ENCODE assay signal across 23 cellular contexts in the genomic region with DNA sequence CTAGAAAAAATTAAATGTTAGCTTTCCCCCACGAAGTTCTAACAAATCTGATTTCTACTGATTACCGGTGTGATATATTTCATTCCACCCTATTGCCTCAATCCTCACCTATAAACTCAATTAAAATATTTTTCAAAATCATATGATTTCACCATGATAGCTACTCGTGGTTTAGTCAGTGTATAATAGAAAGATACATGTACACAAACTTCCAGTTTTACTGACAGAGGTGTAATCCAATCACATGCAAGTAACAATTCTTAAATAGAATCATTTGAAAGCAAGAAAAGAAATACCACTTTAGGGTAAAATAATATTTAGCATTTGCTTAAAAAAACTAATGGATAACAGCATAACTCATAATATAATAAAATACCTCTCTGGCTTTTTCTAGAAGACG. TPM values are rescaled to one million over a fixed set of nuclear protein-coding genes. Genes with fewer than 3 reads are reported as not detected.
DNase-seq lines count a peak whose midpoint lies in the region; ATAC-seq, FAIRE-seq and TF ChIP-seq lines count a peak whose summit lies in the region.
"Had no signal": no experiment of that assay in that cellular context is flagged by ENCODE, and none has a peak within 500 bp of the region (broad histone marks: within the 10 kb centered on the region; RNA-seq: fewer than 3 reads in every experiment).

No MANE protein-coding gene starts in this region.

- H3K36me3 ChIP-seq in right lobe of liver: peaks cover 0 to 3% (median 0%) of the 10 kb centered on the region in 4 donors
- H3K36me3 ChIP-seq in SJCRH30: peaks cover 38% of the 10 kb centered on the region

- TF ChIP-seq CTCF in right lobe of liver (IDR thresholded peaks at IDR 0.05): no peak

- CTCF ChIA-PET in activated CD4-positive, alpha-beta T cell treated with anti-CD3 and anti-CD28 coated beads for 36 hours (lab: Charles Lee): interaction anchor here (0.5 to 1.1 kb wide), 3 partner anchors 11 to 32 kb away, joined by 3 read pairs; no protein-coding TSS in a partner anchor

- ATAC-seq in activated CD4-positive, alpha-beta T cell treated with anti-CD3 and anti-CD28 coated beads for 36 hours: no peak
- peak in 3 of 4 donors; percentile 24 to 51 (median 24) for ATAC-seq in right lobe of liver
- no peak for ATAC-seq in HG02885 (IDR thresholded peaks at IDR 0.05; ENCODE audit: poor library complexity, unreplicated experiment)
- ATAC-seq: A549; CD8-positive, alpha-beta T cell; GM12878 had no signal

- peak overlapping the region; percentile 17 for H3K27ac Mint-ChIP-seq in activated CD4-positive, alpha-beta T cell treated with anti-CD3 and anti-CD28 coated beads for 36 hours
- H3K27ac Mint-ChIP-seq: B cell; CD4-positive, alpha-beta T cell; CD8-positive, alpha-beta T cell had no signal

- no peak overlapping the region for H3K4me3 Mint-ChIP-seq in activated CD4-positive, alpha-beta T cell treated with anti-CD3 and anti-CD28 coated beads for 36 hours
- H3K4me3 Mint-ChIP-seq: B cell; CD4-positive, alpha-beta T cell; CD8-positive, alpha-beta T cell had no signal

- H3K27ac ChIP-seq in right lobe of liver: peak overlapping the region in 1 of 3 donors; percentile 55
- H3K27ac ChIP-seq in SJCRH30: no peak overlapping the region
- H3K27ac ChIP-seq: 22Rv1; A549; BLaER1 treated with 17β-estradiol and CSF1 and Interleukin-3, amounts not matched to agents 10 nM and 100 nM; C4-2B had no signal

- H3K36me3 Mint-ChIP-seq in activated CD4-positive, alpha-beta T cell treated with anti-CD3 and anti-CD28 coated beads for 36 hours (ENCODE audit: low read depth): peaks cover 27% of the 10 kb centered on the region

- H3K4me1 ChIP-seq in right lobe of liver: peaks cover 0 to 19% (median 0%) of the 10 kb centered on the region in 4 donors
- H3K4me1 ChIP-seq in SJCRH30: no peaks in the 10 kb centered on the region
- H3K4me1 ChIP-seq: A549; BLaER1 treated with 17β-estradiol and CSF1 and Interleukin-3, amounts not matched to agents 10 nM and 100 nM; Caco-2 had no signal

- H3K4me3 ChIP-seq in right lobe of liver (peak overlapping the region in 2 of 3 donors; percentile 13 to 26), SJCRH30 (no peak overlapping the region)
- H3K4me3 ChIP-seq: A549; BLaER1 treated with 17β-estradiol and CSF1 and Interleukin-3, amounts not matched to agents 10 nM and 100 nM; GM12878 had no signal

- DNase-seq in activated CD4-positive, alpha-beta T cell treated with anti-CD3 and anti-CD28 coated beads for 36 hours: no peak
- DNase-seq in activated CD4-positive, alpha-beta T cell treated with anti-CD3 and anti-CD28 coated beads, Interleukin-2, amount 50 U/mL, for 4 hours: no peak
- DNase-seq in right lobe of liver: no peak
- no peak for DNase-seq in SJCRH30
- DNase-seq: AML-193; Caco-2; Calu3; CD4-positive, alpha-beta T cell; CD8-positive, alpha-beta T cell; DMS79 treated with DMSO at 0.1 percent for 48 hours; GDM1 had no signal

- H3K4me1 Mint-ChIP-seq in activated CD4-positive, alpha-beta T cell treated with anti-CD3 and anti-CD28 coated beads for 36 hours: no peaks in the 10 kb centered on the region
- H3K4me1 Mint-ChIP-seq: B cell had no signal

- intact Hi-C loops in activated CD4-positive, alpha-beta T cell treated with anti-CD3 and anti-CD28 coated beads for 36 hours (cut with DNase I, micrococcal nuclease): no loop called here
- intact Hi-C loops in right lobe of liver (cut with DNase I): no loop called here

- POLR2A ChIA-PET in activated CD4-positive, alpha-beta T cell treated with anti-CD3 and anti-CD28 coated beads for 36 hours (lab: Charles Lee): no interaction called here

- H3K27me3 Mint-ChIP-seq in activated CD4-positive, alpha-beta T cell treated with anti-CD3 and anti-CD28 coated beads for 36 hours: no peaks in the 10 kb centered on the region
- H3K27me3 Mint-ChIP-seq: B cell; CD4-positive, alpha-beta T cell had no signal

- TF ChIP-seq POLR2A in right lobe of liver (IDR thresholded peaks at IDR 0.05): no peak

- H3K9me3 Mint-ChIP-seq in activated CD4-positive, alpha-beta T cell treated with anti-CD3 and anti-CD28 coated beads for 36 hours (ENCODE audit: low read depth): no peaks in the 10 kb centered on the region
- H3K9me3 Mint-ChIP-seq: CD4-positive, alpha-beta T cell; CD8-positive, alpha-beta T cell had no signal

- peak; percentile 15 for FAIRE-seq in G401.6 (lab: Jason Lieb, UNC)
- FAIRE-seq: A549, D721Med, GM12878, GM12892, GM18507 had no signal

- 33% methylated on average over 4 of the region's 4 CpGs for WGBS in right lobe of liver (ENCODE audit: insufficient coverage, low coverage, low lambda C conversion rate, missing lambda C conversion rate)

- H3K27me3 ChIP-seq in right lobe of liver (no peaks in the 10 kb centered on the region), SJCRH30 (no peaks in the 10 kb centered on the region)
- H3K27me3 ChIP-seq: BLaER1 treated with 17β-estradiol and CSF1 and Interleukin-3, amounts not matched to agents 10 nM and 100 nM had no signal

- no peaks in the 10 kb centered on the region for H3K9me3 ChIP-seq in right lobe of liver
- no peaks in the 10 kb centered on the region for H3K9me3 ChIP-seq in SJCRH30 (replicated peaks)
- H3K9me3 ChIP-seq: A549; BLaER1 treated with 17β-estradiol and CSF1 and Interleukin-3, amounts not matched to agents 10 nM and 100 nM; Caco-2 had no signal

RNA-seq across cellular contexts. Expression of gene C12orf50, which starts 55.0 kb away (rescaled TPM):
- total RNA-seq in activated CD4-positive, alpha-beta T cell treated with anti-CD3 and anti-CD28 coated beads for 36 hours: under 1 TPM; 0.11 TPM
- not detected for total RNA-seq in right lobe of liver
- total RNA-seq in SJCRH30 (2014; rRNA removed; shearing (Covaris generic)): 0.28 TPM in 1 of 2 replicates, not detected in the other
- total RNA-seq: A172, Caco-2 had no signal

RNA-seq across cellular contexts. Expression of gene CEP290, which starts 57.7 kb away (rescaled TPM):
- total RNA-seq in activated CD4-positive, alpha-beta T cell treated with anti-CD3 and anti-CD28 coated beads for 36 hours: 10 to 100 TPM; 15.5 to 17.0 TPM
- total RNA-seq in right lobe of liver: 1 to 10 TPM; 2.4 to 4.2 (median 3.5) TPM
- total RNA-seq in SJCRH30 (2014; rRNA removed; shearing (Covaris generic)): 12.4 and 17.5 TPM in 2 replicates

RNA-seq across cellular contexts. Expression of gene TMTC3, which starts 57.9 kb away (rescaled TPM):
- 1 to 10 TPM; 5.8 to 6.2 TPM for total RNA-seq in activated CD4-positive, alpha-beta T cell treated with anti-CD3 and anti-CD28 coated beads for 36 hours
- 10 to 100 TPM in 4 of 6 experiments, 1 to 10 TPM in 2; 9.5 to 15.7 (median 12.8) TPM for total RNA-seq in right lobe of liver
- total RNA-seq in SJCRH30 (2014; rRNA removed; shearing (Covaris generic)): 44.7 and 52.7 TPM in 2 replicates

Comparison
In these comparisons a context has a peak if more than half of its experiments do, and no peak if none do; other contexts are left out.
1. ATAC-seq: peak in right lobe of liver (3 of 4); none in activated CD4-positive, alpha-beta T cell treated with anti-CD3 and anti-CD28 coated beads for 36 hours (single experiment) and HG02885 (single experiment).